Comparison of ENCODE assay signal across 33 cellular contexts in the genomic region with DNA sequence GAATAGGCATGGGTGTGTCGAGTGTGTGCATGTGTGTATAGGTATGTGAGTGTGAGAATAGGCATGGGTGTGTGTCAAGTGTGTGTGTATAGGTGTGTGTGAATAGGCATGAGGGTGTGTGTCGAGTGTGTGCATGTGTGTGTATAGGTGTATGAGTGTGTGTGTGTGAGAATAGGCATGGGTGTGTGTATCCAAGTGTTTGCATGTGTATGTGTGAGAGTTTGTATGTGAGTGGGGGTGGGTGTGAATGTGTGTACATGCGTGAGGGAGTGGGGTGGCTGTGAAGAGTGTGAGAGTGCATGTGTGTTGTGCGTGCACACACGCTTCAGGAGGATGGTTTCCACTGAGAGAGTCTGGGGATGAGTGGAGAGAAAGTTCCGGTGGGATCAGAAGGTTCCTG. TPM values are rescaled to one million over a fixed set of nuclear protein-coding genes. Genes with fewer than 3 reads are reported as not detected.
"Had no signal": no experiment of that assay in that cellular context is flagged by ENCODE, and none has a peak within 500 bp of the region (broad histone marks: within the 10 kb centered on the region; RNA-seq: fewer than 3 reads in every experiment).

No MANE protein-coding gene starts in this region.

- H3K36me3 ChIP-seq: colonic mucosa, gastrocnemius medialis, neutrophil, pancreas, transverse colon, vagina had no signal

- FAIRE-seq: pancreas had no signal

- H3K4me1 ChIP-seq: colonic mucosa, gastrocnemius medialis, heart left ventricle, pancreas, suprapubic skin, transverse colon, vagina had no signal

- DNase-seq: colonic mucosa; effector CD8-positive, alpha-beta T cell; endodermal cell; foreskin fibroblast; gastrocnemius medialis; heart left ventricle; hippocampal formation; islet precursor cell; kidney glomerular epithelial cell; natural killer cell; pancreas; retina; stimulated activated CD4-positive, alpha-beta T cell treated with anti-CD3 and anti-CD28 coated beads, Interleukin-12 subunit alpha, Interleukin-12 subunit beta, amount 100 ng/mL, for 4 hours; stimulated activated CD4-positive, alpha-beta T cell treated with anti-CD3 and anti-CD28 coated beads, Interleukin-1b, Interleukin-23, amount 100 ng/mL, for 48 hours; stimulated activated CD4-positive, alpha-beta T cell treated with anti-CD3 and anti-CD28 coated beads, Interleukin-4, amount 100 ng/mL, for 1 hour; stimulated activated CD8-positive, alpha-beta memory T cell treated with anti-CD3 and anti-CD28 coated beads, Interleukin-4, amount 100 ng/mL, for 48 hours; stimulated activated naive CD4-positive, alpha-beta T cell; stimulated activated naive CD8-positive, alpha-beta T cell treated with anti-CD3 and anti-CD28 coated beads, Interleukin-15, amount 100 ng/mL, for 72 hours; transverse colon had no signal

- ATAC-seq: esophagus mucosa; gastrocnemius medialis; heart left ventricle; pancreas; sciatic nerve; stimulated activated naive CD8-positive, alpha-beta T cell treated with anti-CD3 and anti-CD28 coated beads, Interleukin-15, amount 100 ng/mL, for 72 hours had no signal

- H3K4me3 ChIP-seq: colonic mucosa, gastrocnemius medialis, heart left ventricle, lung, pancreas, smooth muscle cell, suprapubic skin, transverse colon, vagina had no signal

- H3K9me3 ChIP-seq: colonic mucosa, gastrocnemius medialis, heart left ventricle, neutrophil, pancreas, suprapubic skin, transverse colon, vagina had no signal

- H3K27me3 ChIP-seq: colonic mucosa, gastrocnemius medialis, heart left ventricle, neutrophil, pancreas, suprapubic skin, transverse colon, vagina had no signal

- H3K27ac ChIP-seq: colonic mucosa, epithelial cell of prostate, gastrocnemius medialis, heart left ventricle, neutrophil, pancreas, suprapubic skin, transverse colon, vagina had no signal

- H3K4me2 ChIP-seq: smooth muscle cell had no signal

RNA-seq across cellular contexts. Expression of gene PRR36, which starts 30.7 kb away (rescaled TPM):
- total RNA-seq: gastrocnemius medialis, glomerular endothelial cell, liver, omental fat pad, vagina had no signal

RNA-seq across cellular contexts. Expression of gene LRRC8E, which starts 44.8 kb away (rescaled TPM):
- total RNA-seq: mononuclear cell, natural killer cell, posterior vena cava had no signal
- polyA plus RNA-seq: neural cell had no signal
